ENCODE assay signal across 8 cellular contexts in genomic region chr4:151099976-151100417, GRCh38. TPM values are rescaled to one million over a fixed set of nuclear protein-coding genes. Genes with fewer than 3 reads are reported as not detected.
A peak's percentile ranks its signal among the peaks of the same experiment; 100 is the strongest.
DNase-seq lines count a peak whose midpoint lies in the region; ATAC-seq and TF ChIP-seq lines count a peak whose summit lies in the region.

No MANE protein-coding gene starts in this region.

- H3K4me3 ChIP-seq in GM06990 (replicated peaks; ENCODE audit: low read depth, low read length), result peak overlapping the region; percentile 80
- H3K4me3 ChIP-seq in right atrium auricular region, result peak overlapping the region; percentile 76 to 90
- peak overlapping the region; percentile 67 to 76 (median 70) for H3K4me3 ChIP-seq in sigmoid colon

- TF ChIP-seq EP300 in sigmoid colon (IDR thresholded peaks at IDR 0.05), result no peak

- H3K36me3 Mint-ChIP-seq in activated naive CD8-positive, alpha-beta T cell treated with anti-CD3 and anti-CD28 coated beads, Interleukin-2, amount 50 U/mL, for 24 hours (ENCODE audit: low read depth), result peaks cover 60% of the 10 kb centered on the region

- peaks cover 0 to 21% of the 10 kb centered on the region in 2 donors for H3K4me1 ChIP-seq in right atrium auricular region
- peaks cover 0 to 33% (median 23%) of the 10 kb centered on the region in 4 donors for H3K4me1 ChIP-seq in sigmoid colon

- peaks cover 6% of the 10 kb centered on the region for H3K27me3 Mint-ChIP-seq in activated naive CD8-positive, alpha-beta T cell treated with anti-CD3 and anti-CD28 coated beads, Interleukin-2, amount 50 U/mL, for 24 hours

- 0% methylated on average over 13 of the region's 13 CpGs for WGBS in sigmoid colon, 2 donors

- DNase-seq in GM06990 (ENCODE audit: extremely low read depth, insufficient read length), result no peak
- no peak for DNase-seq in activated naive CD8-positive, alpha-beta T cell treated with anti-CD3 and anti-CD28 coated beads, Interleukin-2, amount 50 U/mL, for 24 hours
- DNase-seq in right atrium auricular region (ENCODE audit: low spot score), result no peak
- no peak for DNase-seq in sigmoid colon
- no peak for DNase-seq in SKM-1 (lab: John Stamatoyannopoulos, UW; ENCODE audit: unreplicated experiment)

- no peak for TF ChIP-seq POLR2A in sigmoid colon (IDR thresholded peaks at IDR 0.05)

- H3K4me1 Mint-ChIP-seq in activated naive CD8-positive, alpha-beta T cell treated with anti-CD3 and anti-CD28 coated beads, Interleukin-2, amount 50 U/mL, for 24 hours, result peaks cover 46% of the 10 kb centered on the region

- ATAC-seq in HG03045 (IDR thresholded peaks at IDR 0.05; ENCODE audit: unreplicated experiment) (peak; percentile 8), GM21737 (IDR thresholded peaks at IDR 0.05; ENCODE audit: unreplicated experiment) (no peak), HG03196 (IDR thresholded peaks at IDR 0.05; ENCODE audit: unreplicated experiment) (no peak)
- no peak for ATAC-seq in activated naive CD8-positive, alpha-beta T cell treated with anti-CD3 and anti-CD28 coated beads, Interleukin-2, amount 50 U/mL, for 24 hours

- no peaks in the 10 kb centered on the region for H3K9me3 ChIP-seq in right atrium auricular region
- H3K9me3 ChIP-seq in sigmoid colon, result no peaks in the 10 kb centered on the region

- H3K27me3 ChIP-seq in GM06990 (replicated peaks; ENCODE audit: control insufficient read depth, insufficient read depth, low read length) (no peaks in the 10 kb centered on the region), right atrium auricular region (no peaks in the 10 kb centered on the region), sigmoid colon (no peaks in the 10 kb centered on the region)

- H3K27ac ChIP-seq in right atrium auricular region (peak overlapping the region; percentile 88 to 91), sigmoid colon (peak overlapping the region; percentile 85 to 91 (median 88))

- intact Hi-C loops in sigmoid colon (cut with DNase I), result loop anchor here (2.0 to 5.0 kb wide), 4 partner anchors 85 to 1677 kb away; partner anchors contain the start of genes ARFIP1, GATB, LRBA and TIGD4

- no peaks in the 10 kb centered on the region for H3K9me3 Mint-ChIP-seq in activated naive CD8-positive, alpha-beta T cell treated with anti-CD3 and anti-CD28 coated beads, Interleukin-2, amount 50 U/mL, for 24 hours

- TF ChIP-seq CTCF in GM06990 (IDR thresholded peaks at IDR 0.05; ENCODE audit: insufficient read depth, low read length, poor library complexity, severe bottlenecking) (no peak), right atrium auricular region (IDR thresholded peaks at IDR 0.05) (no peak), sigmoid colon (IDR thresholded peaks at IDR 0.05) (no peak)

- H3K4me3 Mint-ChIP-seq in activated naive CD8-positive, alpha-beta T cell treated with anti-CD3 and anti-CD28 coated beads, Interleukin-2, amount 50 U/mL, for 24 hours, result peak overlapping the region; percentile 100

- H3K36me3 ChIP-seq in GM06990 (ENCODE audit: control insufficient read depth, insufficient read depth, low read length) (peaks cover 7% of the 10 kb centered on the region), right atrium auricular region (peaks cover 43% of the 10 kb centered on the region), sigmoid colon (peaks cover 6 to 45% (median 30%) of the 10 kb centered on the region in 4 donors)

- H3K27ac Mint-ChIP-seq in activated naive CD8-positive, alpha-beta T cell treated with anti-CD3 and anti-CD28 coated beads, Interleukin-2, amount 50 U/mL, for 24 hours, result peak overlapping the region; percentile 99

RNA-seq across cellular contexts. Expression of gene RPS3A, which starts 0.6 kb away (rescaled TPM):
- total RNA-seq in right atrium auricular region (1,000 to 10,000 TPM; 1,734 to 2,285 TPM), sigmoid colon (1,000 to 10,000 TPM; 4,012 to 6,800 (median 5,576) TPM)
- polyA plus RNA-seq in sigmoid colon, result 1,000 to 10,000 TPM; 3,214 to 5,574 (median 3,832) TPM
